In the genomic region with DNA sequence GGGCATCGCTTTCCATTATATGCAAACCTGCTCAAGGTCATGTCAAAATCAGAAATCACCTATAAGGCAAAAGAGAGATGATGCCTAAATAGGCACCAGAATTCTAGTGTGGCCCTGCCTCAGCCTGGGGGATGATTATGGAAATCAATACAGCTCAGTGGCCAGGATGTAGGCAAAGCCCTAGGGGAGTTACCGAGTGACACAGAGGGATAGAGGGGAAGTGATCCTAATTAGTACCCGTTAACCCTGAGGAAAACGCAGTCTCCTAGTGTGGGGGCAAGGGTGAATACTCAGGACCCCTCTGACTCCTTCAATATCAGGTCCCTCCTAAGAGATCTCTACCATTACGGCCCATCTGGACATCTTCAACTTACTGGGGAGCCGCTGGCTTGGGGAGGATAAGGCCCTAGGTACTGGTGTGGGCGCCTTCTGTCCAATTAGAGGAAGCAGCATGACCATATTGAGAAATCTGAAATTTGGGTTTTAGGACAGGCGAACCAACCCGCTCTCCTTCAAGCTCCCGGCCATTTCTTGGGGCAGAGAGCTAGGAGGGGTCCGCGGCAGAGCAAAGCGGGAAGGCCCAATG, we compare ENCODE assay signal across 8 cellular contexts. TPM values are rescaled to one million over a fixed set of nuclear protein-coding genes. Genes with fewer than 3 reads are reported as not detected.
DNase-seq lines count a peak whose midpoint lies in the region; ATAC-seq and TF ChIP-seq lines count a peak whose summit lies in the region.

No MANE protein-coding gene starts in this region.

- H3K27ac Mint-ChIP-seq in brain: peak overlapping the region; percentile 23 to 96 (median 73)

- peak overlapping the region; percentile 84 for H3K4me3 ChIP-seq in HUES64 (ENCODE audit: low read length)
- H3K4me3 ChIP-seq in thymus (ENCODE audit: low read length): peak overlapping the region; percentile 67

- H3K36me3 Mint-ChIP-seq in brain: peaks cover 45% of the 10 kb centered on the region

- H3K4me1 ChIP-seq in HUES64 (ENCODE audit: insufficient read depth, low read length) (peaks cover 6% of the 10 kb centered on the region; the same call in 1 of the 2 replicates), thymus (ENCODE audit: control insufficient read depth, insufficient read depth, low read length) (peaks cover 3% of the 10 kb centered on the region)

- H3K9ac ChIP-seq in HUES64 (ENCODE audit: low read depth, low read length): peak overlapping the region; percentile 81

- H3K27me3 ChIP-seq in HUES64 (ENCODE audit: insufficient read depth, low read length) (peaks cover 11% of the 10 kb centered on the region), thymus (ENCODE audit: control insufficient read depth, insufficient read depth) (no peaks in the 10 kb centered on the region)

- H3K36me3 ChIP-seq in HUES64 (ENCODE audit: insufficient read depth, low read length) (peaks cover 31% of the 10 kb centered on the region), thymus (ENCODE audit: control insufficient read depth, insufficient read depth) (no peaks in the 10 kb centered on the region)

- peak; percentile 61 for ATAC-seq in left lobe of liver

- H3K9me3 Mint-ChIP-seq in brain: no peaks in the 10 kb centered on the region

- H3K9me3 ChIP-seq in HUES64 (ENCODE audit: insufficient read depth, low read depth, low read length): no peaks in the 10 kb centered on the region
- no peaks in the 10 kb centered on the region for H3K9me3 ChIP-seq in thymus (ENCODE audit: control insufficient read depth)

- TF ChIP-seq CTCF in brain (conservative IDR thresholded peaks at IDR 0.05): no peak

- 16% methylated on average over 13 of the region's 13 CpGs for WGBS in HUES64
- 37% methylated on average over 13 of the region's 13 CpGs for WGBS in thymus

- peak; percentile 15 for DNase-seq in NCI-H146 (lab: John Stamatoyannopoulos, UW)
- no peak for DNase-seq in NCI-H146 treated with DMSO at 0.1 percent for 48 hours (lab: John Stamatoyannopoulos, UW; ENCODE audit: unreplicated experiment)
- no peak for DNase-seq in left lobe of liver (ENCODE audit: low spot score)
- DNase-seq in SIG-M5 (lab: John Stamatoyannopoulos, UW): no peak
- DNase-seq in Kasumi-1 (lab: John Stamatoyannopoulos, UW): no peak

- H3K27me3 Mint-ChIP-seq in brain: peaks cover 6% of the 10 kb centered on the region

- H3K4me1 Mint-ChIP-seq in brain: peaks cover 17% of the 10 kb centered on the region

- peak overlapping the region; percentile 92 to 98 (median 95) for H3K4me3 Mint-ChIP-seq in brain

- H3K27ac ChIP-seq in HUES64 (ENCODE audit: low read depth, low read length) (no peak overlapping the region), thymus (ENCODE audit: low read depth) (no peak overlapping the region)

RNA-seq across cellular contexts. Expression of a gene that starts 0.7 kb away (rescaled TPM):
- 60.6 TPM for polyA plus RNA-seq in HUES64 (2013, experiment 1 of 2)
- polyA plus RNA-seq in HUES64 (2013, experiment 2 of 2): 57.7 TPM
- polyA plus RNA-seq in brain (ENCODE audit: insufficient read depth, low read depth, low replicate concordance) (91.5 TPM), thymus (57.3 TPM)
- 24.3 TPM for total RNA-seq in left lobe of liver

RNA-seq across cellular contexts. Expression of a gene that starts 2.3 kb away (rescaled TPM):
- 0.10 TPM for polyA plus RNA-seq in HUES64 (2013, experiment 1 of 2)
- not detected for polyA plus RNA-seq in HUES64 (2013, experiment 2 of 2)
- polyA plus RNA-seq in brain (ENCODE audit: insufficient read depth, low read depth, low replicate concordance) (not detected), thymus (0.14 TPM)
- not detected for total RNA-seq in left lobe of liver

RNA-seq across cellular contexts. Expression of a gene that starts 22.5 kb away (rescaled TPM):
- polyA plus RNA-seq in HUES64 (2013, experiment 1 of 2): 108 TPM
- polyA plus RNA-seq in HUES64 (2013, experiment 2 of 2): 105 TPM
- polyA plus RNA-seq in brain (ENCODE audit: insufficient read depth, low read depth, low replicate concordance) (20.6 TPM), thymus (9.6 TPM)
- 5.1 TPM for total RNA-seq in left lobe of liver

RNA-seq across cellular contexts. Expression of a gene that starts 23.6 kb away (rescaled TPM):
- polyA plus RNA-seq in HUES64 (2013, experiment 1 of 2): 18.0 TPM
- polyA plus RNA-seq in HUES64 (2013, experiment 2 of 2): 22.3 TPM
- polyA plus RNA-seq in brain (ENCODE audit: insufficient read depth, low read depth, low replicate concordance): 9.0 TPM
- total RNA-seq in left lobe of liver: 3.3 TPM
- 4.8 TPM for polyA plus RNA-seq in thymus

RNA-seq across cellular contexts. Expression of a gene that starts 29.9 kb away (rescaled TPM):
- 4.4 TPM for polyA plus RNA-seq in HUES64 (2013, experiment 1 of 2)
- 3.2 TPM for polyA plus RNA-seq in HUES64 (2013, experiment 2 of 2)
- polyA plus RNA-seq in brain (ENCODE audit: insufficient read depth, low read depth, low replicate concordance): 2.2 TPM
- total RNA-seq in left lobe of liver: 5.9 TPM
- 0.98 TPM for polyA plus RNA-seq in thymus
